ENCODE assay signal across 1 cellular context in the genomic region with DNA sequence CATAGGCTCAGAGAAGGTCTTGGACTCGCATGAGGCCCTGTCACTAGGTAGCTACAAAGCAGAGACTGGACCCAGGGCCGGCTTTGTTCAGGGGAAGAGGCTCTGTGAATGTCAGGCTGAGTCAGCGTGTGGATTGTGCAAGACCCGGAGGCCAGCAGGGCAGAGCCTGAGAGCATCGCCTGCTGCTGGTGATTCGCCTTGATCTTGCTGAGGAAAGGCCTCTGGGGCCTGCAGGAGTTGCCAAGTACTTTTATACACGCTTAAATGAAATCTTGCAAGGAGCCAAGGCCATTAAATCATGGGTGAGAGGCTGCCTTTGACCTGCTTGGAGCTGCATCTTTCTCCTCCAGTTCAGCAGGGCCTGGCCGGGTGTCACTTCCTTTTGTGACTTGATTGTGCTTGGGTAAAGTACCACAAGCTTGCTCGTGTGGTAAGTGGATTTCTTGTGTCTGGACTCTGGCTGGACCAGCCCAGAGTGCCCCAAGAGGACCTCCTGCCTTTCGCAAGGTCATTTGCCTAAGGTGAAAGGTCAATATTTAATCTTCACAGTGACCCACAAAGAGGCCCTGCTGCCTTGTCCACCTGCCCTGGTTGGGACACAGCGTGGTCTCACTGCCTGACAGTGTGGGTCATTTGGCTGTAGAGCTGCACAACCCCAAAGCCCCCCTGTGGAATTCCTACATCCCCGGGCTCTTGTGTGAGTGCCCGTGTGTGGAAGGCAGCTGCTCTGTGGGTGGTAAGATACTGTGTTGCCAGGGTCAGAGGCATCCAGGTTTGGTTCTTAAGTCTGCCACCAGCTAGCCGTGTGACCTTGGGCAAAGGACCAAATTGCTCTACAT.
TF ChIP-seq lines count a peak whose summit lies in the region.

No MANE protein-coding gene starts in this region.

TF ChIP-seq in HepG2, 621 proteins besides CTCF, POLR2A, EP300 and RAD21 (continued from another document):
- peak; percentile 13; the same call in 1 of the 2 replicates for TF ChIP-seq HNF1A (IDR thresholded peaks at IDR 0.05; ENCODE audit: low read depth)
- TF ChIP-seq HNF1A (CRISPR knock-in tag; IDR thresholded peaks at IDR 0.05; ENCODE audit: borderline replicate concordance): peak; percentile 40; the same call in 1 of the 2 replicates
- no peak for TF ChIP-seq ZNF253 (CRISPR knock-in tag; IDR thresholded peaks at IDR 0.05; ENCODE audit: borderline replicate concordance)
- peak; percentile 37; the same call in 1 of the 2 replicates for TF ChIP-seq PPARG (CRISPR knock-in tag; conservative IDR thresholded peaks at IDR 0.05)
- peak; percentile 92 for TF ChIP-seq HDAC1 (CRISPR knock-in tag; IDR thresholded peaks at IDR 0.05)
- TF ChIP-seq, protein P1, sequence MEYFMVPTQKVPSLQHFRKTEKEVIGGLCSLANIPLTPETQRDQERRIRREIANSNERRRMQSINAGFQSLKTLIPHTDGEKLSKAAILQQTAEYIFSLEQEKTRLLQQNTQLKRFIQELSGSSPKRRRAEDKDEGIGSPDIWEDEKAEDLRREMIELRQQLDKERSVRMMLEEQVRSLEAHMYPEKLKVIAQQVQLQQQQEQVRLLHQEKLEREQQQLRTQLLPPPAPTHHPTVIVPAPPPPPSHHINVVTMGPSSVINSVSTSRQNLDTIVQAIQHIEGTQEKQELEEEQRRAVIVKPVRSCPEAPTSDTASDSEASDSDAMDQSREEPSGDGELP (IDR thresholded peaks at IDR 0.05; ENCODE audit: borderline replicate concordance, low read depth): peak; percentile 26; the same call in 1 of the 2 replicates
- peak; percentile 54; the same call in 1 of the 2 replicates for TF ChIP-seq CREM (IDR thresholded peaks at IDR 0.05)
- TF ChIP-seq CREM (CRISPR knock-in tag; IDR thresholded peaks at IDR 0.05): no peak
- TF ChIP-seq ZMYM3 (CRISPR knock-in tag; IDR thresholded peaks at IDR 0.05): peak; percentile 84
- TF ChIP-seq, protein P2, sequence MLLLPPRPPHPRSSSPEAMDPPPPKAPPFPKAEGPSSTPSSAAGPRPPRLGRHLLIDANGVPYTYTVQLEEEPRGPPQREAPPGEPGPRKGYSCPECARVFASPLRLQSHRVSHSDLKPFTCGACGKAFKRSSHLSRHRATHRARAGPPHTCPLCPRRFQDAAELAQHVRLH (CRISPR knock-in tag; IDR thresholded peaks at IDR 0.05; ENCODE audit: borderline replicate concordance, low read depth): peak; percentile 78; the same call in 1 of the 2 replicates
